In genomic region chr6:131023834-131024504, GRCh38 we compare ENCODE assay signal across 12 cellular contexts. TPM values are rescaled to one million over a fixed set of nuclear protein-coding genes. Genes with fewer than 3 reads are reported as not detected.
DNase-seq lines count a peak whose midpoint lies in the region; ATAC-seq and TF ChIP-seq lines count a peak whose summit lies in the region.
"Had no signal": no experiment of that assay in that cellular context is flagged by ENCODE, and none has a peak within 500 bp of the region (broad histone marks: within the 10 kb centered on the region; RNA-seq: fewer than 3 reads in every experiment).

No MANE protein-coding gene starts in this region.

- no peaks in the 10 kb centered on the region for H3K27me3 ChIP-seq in Caco-2 (replicated peaks; ENCODE audit: control insufficient read depth, insufficient read depth, low read length)
- no peaks in the 10 kb centered on the region for H3K27me3 ChIP-seq in prostate gland (replicated peaks; ENCODE audit: insufficient read depth)
- H3K27me3 ChIP-seq: adrenal gland, upper lobe of left lung had no signal

- BruUV-seq in Caco-2 (replicated peaks; lab: Mats Ljungman, UMichigan), result no TSS peak

- DNase-seq in Caco-2 (no peak), WTC11 (ENCODE audit: low spot score) (no peak), kidney glomerular epithelial cell (lab: John Stamatoyannopoulos, UW) (peak; percentile 64), natural killer cell (no peak), prostate gland (ENCODE audit: low spot score) (no peak), AML-193 (lab: John Stamatoyannopoulos, UW) (no peak)
- DNase-seq in activated effector memory CD4-positive, alpha-beta T cell treated with anti-CD3 and anti-CD28 coated beads, Interleukin-2, amount 50 U/mL, for 16 hours, result no peak
- DNase-seq: adrenal gland; NCI-H1092; stimulated activated CD4-positive, alpha-beta T cell treated with anti-CD3 and anti-CD28 coated beads, Interleukin-4, amount 100 ng/mL, for 24 hours; upper lobe of left lung had no signal

- intact Hi-C loops in Caco-2 (cut with micrococcal nuclease; ENCODE audit: unreplicated experiment) (no loop called here), natural killer cell (cut with micrococcal nuclease) (no loop called here), prostate gland (cut with DNase I) (no loop called here)

- H3K36me3 ChIP-seq in Caco-2 (ENCODE audit: control insufficient read depth, insufficient read depth, low read length) (no peaks in the 10 kb centered on the region), prostate gland (no peaks in the 10 kb centered on the region)
- H3K36me3 ChIP-seq: adrenal gland, upper lobe of left lung had no signal

- no peaks in the 10 kb centered on the region for H3K9me3 Mint-ChIP-seq in Caco-2 (ENCODE audit: unreplicated experiment)
- peaks cover 8% of the 10 kb centered on the region for H3K9me3 Mint-ChIP-seq in WTC11
- no peaks in the 10 kb centered on the region for H3K9me3 Mint-ChIP-seq in natural killer cell

- H3K4me1 ChIP-seq in Caco-2 (no peaks in the 10 kb centered on the region), prostate gland (replicated peaks) (no peaks in the 10 kb centered on the region)

- CTCF ChIA-PET in Caco-2 (lab: Charles Lee) (no interaction called here), WTC11 (lab: Charles Lee) (no interaction called here)

- POLR2A ChIA-PET in Caco-2 (lab: Charles Lee), result no interaction called here
- POLR2A ChIA-PET in WTC11 (lab: Charles Lee), result interaction anchor here (1.5 kb wide), 1 partner anchor 39 kb away, joined by 3 read pairs; the partner anchor contains the start of gene EPB41L2

- ATAC-seq in HG02870 (IDR thresholded peaks at IDR 0.05; ENCODE audit: unreplicated experiment) (peak; percentile 25), WTC11 (no peak), natural killer cell (no peak)

- H3K9me3 ChIP-seq in Caco-2, result no peaks in the 10 kb centered on the region
- H3K9me3 ChIP-seq in prostate gland, result no peaks in the 10 kb centered on the region
- H3K9me3 ChIP-seq: adrenal gland, upper lobe of left lung had no signal

- no peaks in the 10 kb centered on the region for H3K36me3 Mint-ChIP-seq in Caco-2 (ENCODE audit: insufficient read depth, unreplicated experiment)
- peaks cover 10% of the 10 kb centered on the region for H3K36me3 Mint-ChIP-seq in WTC11
- H3K36me3 Mint-ChIP-seq in natural killer cell, result no peaks in the 10 kb centered on the region

- H3K27me3 Mint-ChIP-seq in Caco-2 (ENCODE audit: insufficient read depth, unreplicated experiment) (no peaks in the 10 kb centered on the region), WTC11 (ENCODE audit: low read depth) (no peaks in the 10 kb centered on the region), natural killer cell (ENCODE audit: low read depth in 2 of 2) (no peaks in the 10 kb centered on the region)

- H3K27ac Mint-ChIP-seq in Caco-2 (ENCODE audit: unreplicated experiment) (peak overlapping the region; percentile 21), WTC11 (peak overlapping the region; percentile 58; the same call in 1 of the 2 replicates), natural killer cell (no peak overlapping the region)

- H3K4me1 Mint-ChIP-seq in Caco-2 (ENCODE audit: low read depth, unreplicated experiment) (no peaks in the 10 kb centered on the region), WTC11 (no peaks in the 10 kb centered on the region), natural killer cell (no peaks in the 10 kb centered on the region)

- TF ChIP-seq POLR2A in prostate gland (IDR thresholded peaks at IDR 0.05), result no peak

- no peak overlapping the region for H3K27ac ChIP-seq in prostate gland
- H3K27ac ChIP-seq: adrenal gland, upper lobe of left lung had no signal

- H3K4me3 Mint-ChIP-seq in Caco-2 (ENCODE audit: unreplicated experiment), result no peak overlapping the region
- no peak overlapping the region for H3K4me3 Mint-ChIP-seq in WTC11
- H3K4me3 Mint-ChIP-seq in natural killer cell, result no peak overlapping the region

- no peak for TF ChIP-seq CTCF in Caco-2 (IDR thresholded peaks at IDR 0.05; ENCODE audit: insufficient read depth in 1 of 2, low read depth in 1 of 2, low read length in 1 of 2, severe bottlenecking in 1 of 2, unreplicated experiment in 1 of 2)
- TF ChIP-seq CTCF in WTC11 (IDR thresholded peaks at IDR 0.05), result no peak
- no peak for TF ChIP-seq CTCF in natural killer cell (IDR thresholded peaks at IDR 0.05)
- no peak for TF ChIP-seq CTCF in prostate gland (IDR thresholded peaks at IDR 0.05)

- WGBS in prostate gland, result 59% methylated on average over 3 of the region's 3 CpGs

- H3K4me3 ChIP-seq in Caco-2 (ENCODE audit: low read depth, low read length) (no peak overlapping the region), prostate gland (no peak overlapping the region)
- H3K4me3 ChIP-seq: adrenal gland, upper lobe of left lung had no signal

TF ChIP-seq in WTC11, 78 proteins besides CTCF, POLR2A, EP300 and RAD21 (continues in another document):
- no peak for TF ChIP-seq TP53 (CRISPR knock-in tag; IDR thresholded peaks at IDR 0.05)
- no peak for TF ChIP-seq ARID4B (CRISPR knock-in tag; IDR thresholded peaks at IDR 0.05; ENCODE audit: borderline replicate concordance)
- TF ChIP-seq ESRRA (CRISPR knock-in tag; IDR thresholded peaks at IDR 0.05; ENCODE audit: borderline replicate concordance), result no peak
- no peak for TF ChIP-seq ZNF121 (CRISPR knock-in tag; IDR thresholded peaks at IDR 0.05)
- no peak for TF ChIP-seq AR (CRISPR knock-in tag; IDR thresholded peaks at IDR 0.05)
- TF ChIP-seq NR1H2 (CRISPR knock-in tag; IDR thresholded peaks at IDR 0.05), result no peak
- no peak for TF ChIP-seq ETV6 (CRISPR knock-in tag; IDR thresholded peaks at IDR 0.05)
- TF ChIP-seq ERG (CRISPR knock-in tag; IDR thresholded peaks at IDR 0.05), result no peak
- TF ChIP-seq FOXK1 (CRISPR knock-in tag; IDR thresholded peaks at IDR 0.05), result no peak
- no peak for TF ChIP-seq IRF2 (CRISPR knock-in tag; IDR thresholded peaks at IDR 0.05; ENCODE audit: borderline replicate concordance, low read depth)
- no peak for TF ChIP-seq ZNF396 (CRISPR knock-in tag; IDR thresholded peaks at IDR 0.05; ENCODE audit: borderline replicate concordance)

RNA-seq across cellular contexts. Expression of gene EPB41L2, which starts 39.1 kb away (rescaled TPM):
- total RNA-seq in Caco-2 (2022) (91.7 and 106 TPM in 2 replicates), WTC11 (2021) (101 to 106 TPM (median 106 TPM) in 3 replicates), natural killer cell (10 to 100 TPM in 2 of 3 donors, 1 to 10 TPM in 1; 6.8 to 11.4 (median 11.0) TPM), prostate gland (100 to 1,000 TPM in 1 of 2 donors, 10 to 100 TPM in 1; 11.9 to 105 TPM)

Comparison
In these comparisons a context has a peak if more than half of its experiments do, and no peak if none do; other contexts are left out.
1. H3K27ac Mint-ChIP-seq: peak in Caco-2 (single experiment) and WTC11 (single experiment); none in natural killer cell (0 of 2).